ENCODE assay signal across 26 cellular contexts in genomic region chr2:238077292-238077691, GRCh38. TPM values are rescaled to one million over a fixed set of nuclear protein-coding genes. Genes with fewer than 3 reads are reported as not detected.
DNase-seq lines count a peak whose midpoint lies in the region; ATAC-seq, FAIRE-seq and TF ChIP-seq lines count a peak whose summit lies in the region.
"Had no signal": no experiment of that assay in that cellular context is flagged by ENCODE, and none has a peak within 500 bp of the region (broad histone marks: within the 10 kb centered on the region; RNA-seq: fewer than 3 reads in every experiment).

No MANE protein-coding gene starts in this region.

- WGBS in HepG2 (ENCODE audit: low lambda C conversion rate), result 73% methylated on average over 1 of the region's 1 CpG

- DNase-seq in D721Med (ENCODE audit: insufficient read length, low spot score), result no peak
- DNase-seq in amniotic epithelial cell (ENCODE audit: low read depth), result peak; percentile 42
- no peak for DNase-seq in HepG2 (ENCODE audit: low spot score)
- DNase-seq in stimulated activated naive CD4-positive, alpha-beta T cell treated with Interleukin-2 at 50 U/mL for 16 hours (lab: John Stamatoyannopoulos, UW), result no peak
- no peak for DNase-seq in NCI-H2081 (lab: John Stamatoyannopoulos, UW)
- DNase-seq in CD14-positive monocyte (ENCODE audit: low spot score), result no peak
- DNase-seq in dedifferentiated amniotic fluid mesenchymal stem cell (ENCODE audit: extremely low spot score), result no peak
- DNase-seq: activated CD4-positive, alpha-beta T cell treated with anti-CD3 and anti-CD28 coated beads for 36 hours; activated gamma-delta T cell; activated T-cell treated with anti-CD3 and anti-CD28 coated beads, Interleukin-2, amount 50 U/mL, for 24 hours; body of pancreas; C1 segment of cervical spinal cord; DMS79 treated with DMSO at 0.1 percent for 48 hours; HFFc6; left colon; NCI-H1048; NCI-H187; NCI-H526; stimulated activated CD4-positive, alpha-beta T cell treated with anti-CD3 and anti-CD28 coated beads, Interleukin-12 subunit alpha, Interleukin-12 subunit beta, amount 100 ng/mL, for 4 hours; stimulated activated CD4-positive, alpha-beta T cell treated with anti-CD3 and anti-CD28 coated beads, Interleukin-4, amount 100 ng/mL, for 1 hour; T-helper 17 cell had no signal

- POLR2A ChIA-PET in HEK293 (lab: Yijun Ruan, JAX) (no interaction called here), HepG2 (lab: Yijun Ruan, JAX) (interaction anchor here (0.8 to 2.8 kb wide), 3 partner anchors 13 to 32 kb away, joined by 3 to 27 read pairs (median 11); partner anchors contain the start of gene SCLY)

- H3K4me3 Mint-ChIP-seq in CD14-positive monocyte, result no peak overlapping the region
- H3K4me3 Mint-ChIP-seq: activated CD4-positive, alpha-beta T cell treated with anti-CD3 and anti-CD28 coated beads for 36 hours; activated T-cell treated with anti-CD3 and anti-CD28 coated beads, Interleukin-2, amount 50 U/mL, for 24 hours; HFFc6; T-helper 17 cell had no signal

- peaks cover 0 to 2% (median 0%) of the 10 kb centered on the region in 3 donors for H3K27me3 Mint-ChIP-seq in CD14-positive monocyte (ENCODE audit: low read depth in 3 of 3)
- H3K27me3 Mint-ChIP-seq: activated CD4-positive, alpha-beta T cell treated with anti-CD3 and anti-CD28 coated beads for 36 hours; activated T-cell treated with anti-CD3 and anti-CD28 coated beads, Interleukin-2, amount 50 U/mL, for 24 hours; T-helper 17 cell had no signal

- no peaks in the 10 kb centered on the region for H3K27me3 ChIP-seq in HepG2 (ENCODE audit: control insufficient read depth in 1 of 2, insufficient read depth in 2 of 2, low read length in 2 of 2)
- H3K27me3 ChIP-seq: body of pancreas, neutrophil, suprapubic skin had no signal

- peak; percentile 41 for FAIRE-seq in D721Med (lab: Jason Lieb, UNC)
- FAIRE-seq in HepG2 (lab: Jason Lieb, UNC), result no peak

- TF ChIP-seq POLR2A in HepG2 (IDR thresholded peaks at IDR 0.05; ENCODE audit: insufficient read depth in 1 of 2, low read depth in 2 of 2, low read length in 2 of 2), result no peak

- H3K9me3 ChIP-seq in HEK293 (ENCODE audit: control insufficient read depth, insufficient read depth, low read depth, low read length) (no peaks in the 10 kb centered on the region), HepG2 (ENCODE audit: low read length) (peaks cover 7% of the 10 kb centered on the region; the same call in 1 of the 2 replicates)
- H3K9me3 ChIP-seq: body of pancreas, neutrophil, suprapubic skin had no signal

- no peaks in the 10 kb centered on the region for H3K4me1 ChIP-seq in HEK293 (ENCODE audit: control insufficient read depth, insufficient read depth, low read length)
- H3K4me1 ChIP-seq in HepG2 (ENCODE audit: insufficient read depth, low read length), result peaks cover 51% of the 10 kb centered on the region
- H3K4me1 ChIP-seq: suprapubic skin had no signal

- H3K4me2 ChIP-seq in HepG2 (ENCODE audit: low read depth, low read length), result 0 out of 2 replicates have a peak overlapping the region, but pooled peaks have one; percentile 10

- no peak overlapping the region for H3K27ac Mint-ChIP-seq in CD14-positive monocyte
- H3K27ac Mint-ChIP-seq: HFFc6, T-helper 17 cell had no signal

- no peak overlapping the region for H3K9ac ChIP-seq in HepG2 (ENCODE audit: insufficient read depth, low read depth, low read length)

- H3K4me1 Mint-ChIP-seq in CD14-positive monocyte, result no peaks in the 10 kb centered on the region
- H3K4me1 Mint-ChIP-seq: activated CD4-positive, alpha-beta T cell treated with anti-CD3 and anti-CD28 coated beads for 36 hours had no signal

- peaks cover 1 to 11% (median 5%) of the 10 kb centered on the region in 7 donors for H3K9me3 Mint-ChIP-seq in CD14-positive monocyte

- in situ Hi-C loops in HepG2 (cut with HindIII; ENCODE audit: extremely low pct_ligation_motif_present, low pct_unique_long_range_greater_than_20kb), result no loop called here

- TF ChIP-seq CTCF in D721Med (IDR thresholded peaks at IDR 0.05; ENCODE audit: insufficient read depth, missing control alignments) (no peak), HEK293 (tag by site-specific recombination; IDR thresholded peaks at IDR 0.05) (no peak), HepG2 (CRISPR knock-in tag; IDR thresholded peaks at IDR 0.05) (no peak), CD14-positive monocyte (IDR thresholded peaks at IDR 0.05) (no peak)

- H4K20me1 ChIP-seq in HepG2 (ENCODE audit: insufficient read depth, low read length), result no peaks in the 10 kb centered on the region

- TF ChIP-seq EP300 in HepG2 (IDR thresholded peaks at IDR 0.05; ENCODE audit: low read depth in 2 of 2, low read length in 2 of 2) (peak in 1 of 2 experiments; percentile 40; a peak in 1 of 4 replicates), HepG2 (CRISPR knock-in tag; IDR thresholded peaks at IDR 0.05; ENCODE audit: borderline replicate concordance) (no peak)

- H3K27ac ChIP-seq in HEK293 (ENCODE audit: extremely low read depth, low read depth, low read length), result peak overlapping the region; percentile 42; the same call in 1 of the 2 replicates
- H3K27ac ChIP-seq in HepG2 (ENCODE audit: extremely low read length, insufficient read depth, low read length), result peak overlapping the region; percentile 25
- H3K27ac ChIP-seq: body of pancreas, neutrophil, RWPE1, suprapubic skin had no signal

- TF ChIP-seq RAD21 in HepG2 (CRISPR knock-in tag; IDR thresholded peaks at IDR 0.05), result no peak

- no TSS peak for BruUV-seq in HepG2 (replicated peaks; lab: Mats Ljungman, UMichigan)

- H2AFZ ChIP-seq in HepG2 (ENCODE audit: low read length), result no peak overlapping the region

- intact Hi-C loops in HepG2 (cut with micrococcal nuclease; ENCODE audit: unreplicated experiment) (no loop called here), CD14-positive monocyte (cut with micrococcal nuclease) (no loop called here)

- ATAC-seq in HepG2, result no peak
- ATAC-seq: activated CD4-positive, alpha-beta T cell treated with anti-CD3 and anti-CD28 coated beads for 36 hours; body of pancreas; left colon; sciatic nerve; T-helper 17 cell had no signal

- H3K79me2 ChIP-seq in HepG2 (ENCODE audit: insufficient read depth, low read length), result peaks cover 8% of the 10 kb centered on the region

- CTCF ChIA-PET in HEK293 (lab: Yijun Ruan, JAX), result interaction anchor here (0.6 to 0.7 kb wide), 2 partner anchors 81 to 565 kb away, joined by 3 read pairs; no protein-coding TSS in a partner anchor
- CTCF ChIA-PET in HepG2 (lab: Yijun Ruan, JAX; ENCODE audit: low intra/inter-chr PET ratio, low total read pairs), result no interaction called here

- peaks cover 56 to 78% of the 10 kb centered on the region in 2 donors for H3K36me3 Mint-ChIP-seq in CD14-positive monocyte

- peaks cover 26 to 65% of the 10 kb centered on the region in 2 experiments for H3K36me3 ChIP-seq in HEK293 (ENCODE audit: control insufficient read depth in 2 of 2, insufficient read depth in 1 of 2, low read length in 2 of 2)
- peaks cover 15 to 41% of the 10 kb centered on the region in 2 experiments for H3K36me3 ChIP-seq in HepG2 (replicated peaks in 1 of 2; ENCODE audit: control insufficient read depth in 1 of 2, insufficient read depth in 2 of 2, low read length in 2 of 2)

- no peak overlapping the region for H3K4me3 ChIP-seq in HEK293 (ENCODE audit: low read depth, low read length)
- H3K4me3 ChIP-seq in HepG2 (replicated peaks in 1 of 3; ENCODE audit: insufficient read depth in 1 of 3, low read depth in 2 of 3, low read length in 3 of 3), result no peak overlapping the region
- H3K4me3 ChIP-seq: body of pancreas, suprapubic skin had no signal

RNA-seq across cellular contexts. Expression of gene SCLY, which starts 16.5 kb away (rescaled TPM):
- total RNA-seq in HepG2 (2016; rRNA removed; fragmentation: Illumina TruSeq; extraction: Trizol), result 31.6 and 38.6 TPM in 2 replicates
- 12.3 and 14.5 TPM in 2 replicates for total RNA-seq in HepG2 (2016; cell fraction: cytosol; rRNA removed; fragmentation: Illumina TruSeq; extraction: Trizol; ENCODE audit: low read depth)
- total RNA-seq in HepG2 (2016; cell fraction: insoluble cytoplasmic fraction; rRNA removed; fragmentation: Illumina TruSeq; extraction: Trizol), result 30.5 and 37.5 TPM in 2 replicates
- 23.6 and 24.7 TPM in 2 replicates for total RNA-seq in HepG2 (2016; cell fraction: membrane; rRNA removed; fragmentation: Illumina TruSeq; extraction: Trizol)
- total RNA-seq in HepG2 (2016; cell fraction: nucleus; rRNA removed; fragmentation: Illumina TruSeq; extraction: Trizol), result 29.1 and 39.0 TPM in 2 replicates
- polyA plus RNA-seq in HepG2 (2011; rRNA removed) (27.9 and 29.8 TPM in 2 replicates), CD14-positive monocyte (10 to 100 TPM in 1 of 2 donors, 1 to 10 TPM in 1; 9.5 to 10.3 TPM)
- 17.1 and 23.0 TPM in 2 replicates for polyA plus RNA-seq in HepG2 (2011; cell fraction: cytosol; rRNA removed)
- polyA plus RNA-seq in HepG2 (2011; cell fraction: nucleus; rRNA removed), result 64.3 and 65.1 TPM in 2 replicates
- 22.1 and 29.8 TPM in 2 replicates for polyA plus RNA-seq in HepG2 (2012)
- polyA plus RNA-seq in HepG2 (2016; cell fraction: cytosol; fragmentation: Illumina TruSeq; extraction: Trizol; ENCODE audit: low read depth), result 13.7 and 14.3 TPM in 2 replicates
- polyA plus RNA-seq in HepG2 (2016; cell fraction: insoluble cytoplasmic fraction; fragmentation: Illumina TruSeq; extraction: Trizol; ENCODE audit: low read depth), result 25.9 and 34.7 TPM in 2 replicates
- 18.7 and 19.5 TPM in 2 replicates for polyA plus RNA-seq in HepG2 (2016; cell fraction: membrane; fragmentation: Illumina TruSeq; extraction: Trizol; ENCODE audit: low read depth)
- polyA plus RNA-seq in HepG2 (2016; cell fraction: nucleus; fragmentation: Illumina TruSeq; extraction: Trizol; ENCODE audit: insufficient read depth, low read depth), result 41.1 and 45.5 TPM in 2 replicates
- 43.6 and 66.5 TPM in 2 replicates for polyA minus RNA-seq in HepG2 (2011; rRNA and poly(A)+ RNA removed; ENCODE audit: low replicate concordance)
- polyA minus RNA-seq in HepG2 (2011; cell fraction: cytosol; rRNA and poly(A)+ RNA removed), result 13.8 and 14.8 TPM in 2 replicates
- 50.2 and 65.3 TPM in 2 replicates for polyA minus RNA-seq in HepG2 (2011; cell fraction: nucleus; rRNA and poly(A)+ RNA removed)

RNA-seq across cellular contexts. Expression of gene ESPNL, which starts 22.8 kb away (rescaled TPM):
- total RNA-seq in HepG2 (2016; rRNA removed; fragmentation: Illumina TruSeq; extraction: Trizol), result 0.35 and 0.80 TPM in 2 replicates
- total RNA-seq in HepG2 (2016; cell fraction: cytosol; rRNA removed; fragmentation: Illumina TruSeq; extraction: Trizol; ENCODE audit: low read depth), result 0.09 TPM in 1 of 2 replicates, not detected in the other
- 0.51 and 1.2 TPM in 2 replicates for total RNA-seq in HepG2 (2016; cell fraction: insoluble cytoplasmic fraction; rRNA removed; fragmentation: Illumina TruSeq; extraction: Trizol)
- 0.34 and 0.38 TPM in 2 replicates for total RNA-seq in HepG2 (2016; cell fraction: membrane; rRNA removed; fragmentation: Illumina TruSeq; extraction: Trizol)
- total RNA-seq in HepG2 (2016; cell fraction: nucleus; rRNA removed; fragmentation: Illumina TruSeq; extraction: Trizol), result 0.47 and 0.62 TPM in 2 replicates
- 0.42 and 0.45 TPM in 2 replicates for polyA plus RNA-seq in HepG2 (2011; rRNA removed)
- polyA plus RNA-seq in HepG2 (2011; cell fraction: cytosol; rRNA removed), result 0.29 and 0.58 TPM in 2 replicates
- polyA plus RNA-seq in HepG2 (2011; cell fraction: nucleus; rRNA removed), result 2.1 TPM in 2 replicates
- polyA plus RNA-seq in HepG2 (2012), result 0.66 and 0.68 TPM in 2 replicates
- polyA plus RNA-seq in HepG2 (2016; cell fraction: cytosol; fragmentation: Illumina TruSeq; extraction: Trizol; ENCODE audit: low read depth), result 0.03 and 0.12 TPM in 2 replicates
- polyA plus RNA-seq in HepG2 (2016; cell fraction: insoluble cytoplasmic fraction; fragmentation: Illumina TruSeq; extraction: Trizol; ENCODE audit: low read depth), result 0.39 and 0.45 TPM in 2 replicates
- 0.17 and 0.19 TPM in 2 replicates for polyA plus RNA-seq in HepG2 (2016; cell fraction: membrane; fragmentation: Illumina TruSeq; extraction: Trizol; ENCODE audit: low read depth)
- 0.68 and 1.8 TPM in 2 replicates for polyA plus RNA-seq in HepG2 (2016; cell fraction: nucleus; fragmentation: Illumina TruSeq; extraction: Trizol; ENCODE audit: insufficient read depth, low read depth)
- polyA minus RNA-seq in HepG2 (2011; rRNA and poly(A)+ RNA removed; ENCODE audit: low replicate concordance), result 0.05 and 1.2 TPM in 2 replicates
- polyA minus RNA-seq in HepG2 (2011; cell fraction: cytosol; rRNA and poly(A)+ RNA removed), result 0.40 and 0.53 TPM in 2 replicates
- polyA minus RNA-seq in HepG2 (2011; cell fraction: nucleus; rRNA and poly(A)+ RNA removed), result 0.39 and 0.50 TPM in 2 replicates
- not detected for polyA plus RNA-seq in CD14-positive monocyte
- total RNA-seq: body of pancreas, sciatic nerve had no signal
